Comparison of ENCODE assay signal across 1 cellular context in the genomic region with DNA sequence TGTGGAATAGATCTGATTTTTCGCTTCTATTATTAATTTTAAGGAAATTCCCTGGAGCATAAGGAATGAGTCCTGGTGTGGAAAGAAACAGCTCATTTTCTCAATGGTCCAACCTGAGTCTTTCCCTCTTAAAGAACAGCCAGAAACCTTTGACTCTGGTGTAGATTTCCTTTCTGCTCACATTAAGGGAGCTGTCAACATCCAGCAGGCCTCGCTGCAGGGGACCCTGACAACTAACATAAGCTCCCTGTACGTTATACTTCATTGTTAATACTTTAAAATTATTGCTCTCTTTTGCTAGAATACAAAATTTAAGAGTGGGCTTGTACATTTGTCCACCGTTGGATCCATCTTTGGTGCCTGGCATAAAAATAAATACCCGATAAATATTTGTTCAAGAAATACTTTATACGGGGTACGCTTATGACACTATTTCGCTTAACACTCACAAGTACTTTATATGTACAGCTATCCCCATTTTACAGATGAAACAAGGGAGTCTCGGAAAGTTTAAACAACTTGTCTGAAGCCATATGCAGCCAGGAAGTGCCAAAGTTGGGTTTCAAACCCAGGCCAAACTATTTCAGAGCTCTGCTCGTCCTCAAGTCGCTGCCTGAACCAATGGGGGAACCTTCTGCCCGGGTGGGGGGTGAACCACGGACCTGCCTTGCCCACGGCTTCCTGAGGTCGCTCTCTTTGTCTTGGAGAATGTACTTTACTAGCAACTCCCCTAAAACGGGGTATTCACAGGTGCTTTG.
A peak's percentile ranks its signal among the peaks of the same experiment; 100 is the strongest.
TF ChIP-seq lines count a peak whose summit lies in the region.

No MANE protein-coding gene starts in this region.

TF ChIP-seq in K562, 482 proteins besides CTCF, POLR2A, EP300 and RAD21 (continued from another document and continues in another):
- TF ChIP-seq, protein P1, sequence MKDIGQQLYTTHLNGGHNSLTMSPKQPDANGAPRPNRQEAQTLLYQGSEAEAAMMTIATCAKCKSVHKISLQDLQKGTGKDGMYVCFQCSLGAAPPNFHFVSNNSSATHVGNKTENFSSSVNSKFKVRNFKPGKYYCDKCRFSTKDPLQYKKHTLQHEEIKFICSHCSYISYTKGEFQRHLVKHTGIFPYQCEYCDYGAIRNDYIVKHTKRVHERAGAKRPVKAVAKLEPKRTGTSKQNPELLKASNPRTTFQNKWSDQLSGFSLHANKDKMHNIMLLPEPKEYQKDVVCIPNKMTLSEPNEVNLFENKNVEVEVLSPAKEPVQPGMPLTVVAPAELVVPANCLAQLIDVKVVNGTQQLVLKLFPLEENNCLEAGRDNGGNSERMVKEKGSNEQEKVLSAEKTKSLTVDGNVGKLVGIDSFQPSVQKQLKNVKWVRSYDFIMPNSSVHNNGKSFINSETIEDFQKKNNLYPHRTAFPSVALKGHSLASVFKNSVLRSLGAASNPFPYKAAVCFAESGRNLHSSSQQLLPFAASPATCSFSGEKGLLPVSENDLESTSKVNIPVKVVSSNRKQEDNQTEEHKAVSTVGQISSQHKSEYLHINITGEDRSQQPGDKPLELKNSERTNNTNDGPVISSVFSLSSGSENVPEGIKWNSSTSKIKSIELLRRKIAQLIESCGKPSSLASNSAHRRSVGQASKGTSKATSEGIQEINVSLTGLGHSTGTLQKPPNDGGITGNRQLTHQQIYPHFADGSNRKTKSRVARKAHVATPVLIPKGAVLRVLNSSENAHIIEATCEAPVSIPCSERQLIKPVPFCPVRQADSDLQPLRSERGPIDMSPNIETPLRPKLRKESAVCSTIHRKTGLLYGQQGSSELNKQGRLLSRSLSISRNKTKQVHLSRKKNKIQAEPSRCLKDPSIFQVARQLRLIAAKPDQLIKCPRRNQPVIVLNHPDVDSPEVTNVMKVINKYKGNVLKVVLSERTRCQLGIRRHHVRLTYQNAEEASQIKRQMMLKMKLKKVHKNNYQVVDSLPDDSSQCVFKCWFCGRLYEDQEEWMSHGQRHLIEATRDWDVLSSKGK (CRISPR knock-in tag; IDR thresholded peaks at IDR 0.05), result no peak
- TF ChIP-seq RBM22 (IDR thresholded peaks at IDR 0.05; ENCODE audit: low read depth, low read length, poor library complexity, severe bottlenecking) (no peak), ZNF586 (CRISPR knock-in tag; conservative IDR thresholded peaks at IDR 0.05) (no peak), ZNF174 (CRISPR knock-in tag; IDR thresholded peaks at IDR 0.05) (no peak), YY1 (IDR thresholded peaks at IDR 0.05; ENCODE audit: borderline replicate concordance in 1 of 3, control insufficient read depth in 1 of 3, extremely low read depth in 1 of 3, insufficient read depth in 3 of 3, insufficient read length in 1 of 3, insufficient replicate concordance in 2 of 3, low read depth in 1 of 3, low read length in 2 of 3) (peak in 1 of 3 experiments; percentile 56), PYGO2 (tag; IDR thresholded peaks at IDR 0.05) (no peak), CC2D1A (IDR thresholded peaks at IDR 0.05) (no peak), GABPA (tag; conservative IDR thresholded peaks at IDR 0.05; ENCODE audit: low read depth) (0 out of 2 replicates have a peak, but pooled peaks have one; percentile 20), CHD1 (IDR thresholded peaks at IDR 0.05; ENCODE audit: low read length) (peak; percentile 40), SMAD1 (IDR thresholded peaks at IDR 0.05; ENCODE audit: low read depth, low read length, partially characterized antibody) (peak; percentile 9), RBM25 (IDR thresholded peaks at IDR 0.05; ENCODE audit: low read depth, low read length, severe bottlenecking) (peak; percentile 56), ADNP (tag; IDR thresholded peaks at IDR 0.05) (peak; percentile 63; the same call in 1 of the 2 replicates), SP2 (IDR thresholded peaks at IDR 0.05; ENCODE audit: extremely low read depth, low read depth, low read length, poor library complexity, severe bottlenecking) (no peak), MTA3 (IDR thresholded peaks at IDR 0.05; ENCODE audit: borderline replicate concordance) (0 out of 2 replicates have a peak, but pooled peaks have one; percentile 15), TAF7 (tag; IDR thresholded peaks at IDR 0.05) (no peak), ZNF24 (IDR thresholded peaks at IDR 0.05) (no peak), TEAD2 (tag; IDR thresholded peaks at IDR 0.05) (no peak), ZSCAN29 (IDR thresholded peaks at IDR 0.05) (no peak), ZNF785 (CRISPR knock-in tag; IDR thresholded peaks at IDR 0.05) (no peak), CAMTA2 (CRISPR knock-in tag; conservative IDR thresholded peaks at IDR 0.05) (no peak), NCOA4 (IDR thresholded peaks at IDR 0.05; ENCODE audit: partially characterized antibody) (no peak), KDM1A (IDR thresholded peaks at IDR 0.05) (0 out of 4 replicates have a peak, but pooled peaks of 1 of the 2 experiments have one; percentile 12), SIN3A (IDR thresholded peaks at IDR 0.05; ENCODE audit: borderline replicate concordance in 2 of 2, control insufficient read depth in 1 of 2, low read depth in 2 of 2, low read length in 2 of 2) (0 out of 4 replicates have a peak, but pooled peaks of 1 of the 2 experiments have one; percentile 17), CEBPB (tag; IDR thresholded peaks at IDR 0.05) (no peak), ZC3H8 (IDR thresholded peaks at IDR 0.05) (no peak), ZNF354B (CRISPR knock-in tag; IDR thresholded peaks at IDR 0.05) (no peak), CREM (IDR thresholded peaks at IDR 0.05; ENCODE audit: low read depth) (no peak), JUND (IDR thresholded peaks at IDR 0.05; ENCODE audit: borderline replicate concordance, low read depth, low read length) (no peak), JUND (tag; IDR thresholded peaks at IDR 0.05; ENCODE audit: borderline replicate concordance, low read depth, low read length) (no peak), SPI1 (IDR thresholded peaks at IDR 0.05; ENCODE audit: borderline replicate concordance, low read depth, low read length) (no peak), HDAC8 (tag; IDR thresholded peaks at IDR 0.05) (no peak), CBX2 (IDR thresholded peaks at IDR 0.05; ENCODE audit: insufficient read depth, low read length, poor library complexity, severe bottlenecking) (no peak)
- TF ChIP-seq, protein P2, sequence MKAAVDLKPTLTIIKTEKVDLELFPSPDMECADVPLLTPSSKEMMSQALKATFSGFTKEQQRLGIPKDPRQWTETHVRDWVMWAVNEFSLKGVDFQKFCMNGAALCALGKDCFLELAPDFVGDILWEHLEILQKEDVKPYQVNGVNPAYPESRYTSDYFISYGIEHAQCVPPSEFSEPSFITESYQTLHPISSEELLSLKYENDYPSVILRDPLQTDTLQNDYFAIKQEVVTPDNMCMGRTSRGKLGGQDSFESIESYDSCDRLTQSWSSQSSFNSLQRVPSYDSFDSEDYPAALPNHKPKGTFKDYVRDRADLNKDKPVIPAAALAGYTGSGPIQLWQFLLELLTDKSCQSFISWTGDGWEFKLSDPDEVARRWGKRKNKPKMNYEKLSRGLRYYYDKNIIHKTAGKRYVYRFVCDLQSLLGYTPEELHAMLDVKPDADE (conservative IDR thresholded peaks at IDR 0.05; ENCODE audit: control insufficient read depth, low read depth, low read length), result no peak
- TF ChIP-seq, protein P3, sequence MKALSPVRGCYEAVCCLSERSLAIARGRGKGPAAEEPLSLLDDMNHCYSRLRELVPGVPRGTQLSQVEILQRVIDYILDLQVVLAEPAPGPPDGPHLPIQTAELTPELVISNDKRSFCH (CRISPR knock-in tag; IDR thresholded peaks at IDR 0.05), result no peak
- TF ChIP-seq, protein P3 (tag; IDR thresholded peaks at IDR 0.05), result no peak
- TF ChIP-seq, protein P4, sequence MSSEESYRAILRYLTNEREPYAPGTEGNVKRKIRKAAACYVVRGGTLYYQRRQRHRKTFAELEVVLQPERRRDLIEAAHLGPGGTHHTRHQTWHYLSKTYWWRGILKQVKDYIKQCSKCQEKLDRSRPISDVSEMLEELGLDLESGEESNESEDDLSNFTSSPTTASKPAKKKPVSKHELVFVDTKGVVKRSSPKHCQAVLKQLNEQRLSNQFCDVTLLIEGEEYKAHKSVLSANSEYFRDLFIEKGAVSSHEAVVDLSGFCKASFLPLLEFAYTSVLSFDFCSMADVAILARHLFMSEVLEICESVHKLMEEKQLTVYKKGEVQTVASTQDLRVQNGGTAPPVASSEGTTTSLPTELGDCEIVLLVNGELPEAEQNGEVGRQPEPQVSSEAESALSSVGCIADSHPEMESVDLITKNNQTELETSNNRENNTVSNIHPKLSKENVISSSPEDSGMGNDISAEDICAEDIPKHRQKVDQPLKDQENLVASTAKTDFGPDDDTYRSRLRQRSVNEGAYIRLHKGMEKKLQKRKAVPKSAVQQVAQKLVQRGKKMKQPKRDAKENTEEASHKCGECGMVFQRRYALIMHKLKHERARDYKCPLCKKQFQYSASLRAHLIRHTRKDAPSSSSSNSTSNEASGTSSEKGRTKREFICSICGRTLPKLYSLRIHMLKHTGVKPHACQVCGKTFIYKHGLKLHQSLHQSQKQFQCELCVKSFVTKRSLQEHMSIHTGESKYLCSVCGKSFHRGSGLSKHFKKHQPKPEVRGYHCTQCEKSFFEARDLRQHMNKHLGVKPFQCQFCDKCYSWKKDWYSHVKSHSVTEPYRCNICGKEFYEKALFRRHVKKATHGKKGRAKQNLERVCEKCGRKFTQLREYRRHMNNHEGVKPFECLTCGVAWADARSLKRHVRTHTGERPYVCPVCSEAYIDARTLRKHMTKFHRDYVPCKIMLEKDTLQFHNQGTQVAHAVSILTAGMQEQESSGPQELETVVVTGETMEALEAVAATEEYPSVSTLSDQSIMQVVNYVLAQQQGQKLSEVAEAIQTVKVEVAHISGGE (CRISPR knock-in tag; IDR thresholded peaks at IDR 0.05), result peak in 1 of 3 experiments; percentile 49; a peak in 1 of 6 replicates
- TF ChIP-seq, protein P5, sequence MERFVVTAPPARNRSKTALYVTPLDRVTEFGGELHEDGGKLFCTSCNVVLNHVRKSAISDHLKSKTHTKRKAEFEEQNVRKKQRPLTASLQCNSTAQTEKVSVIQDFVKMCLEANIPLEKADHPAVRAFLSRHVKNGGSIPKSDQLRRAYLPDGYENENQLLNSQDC (CRISPR knock-in tag; IDR thresholded peaks at IDR 0.05), result no peak
- TF ChIP-seq, protein P6, sequence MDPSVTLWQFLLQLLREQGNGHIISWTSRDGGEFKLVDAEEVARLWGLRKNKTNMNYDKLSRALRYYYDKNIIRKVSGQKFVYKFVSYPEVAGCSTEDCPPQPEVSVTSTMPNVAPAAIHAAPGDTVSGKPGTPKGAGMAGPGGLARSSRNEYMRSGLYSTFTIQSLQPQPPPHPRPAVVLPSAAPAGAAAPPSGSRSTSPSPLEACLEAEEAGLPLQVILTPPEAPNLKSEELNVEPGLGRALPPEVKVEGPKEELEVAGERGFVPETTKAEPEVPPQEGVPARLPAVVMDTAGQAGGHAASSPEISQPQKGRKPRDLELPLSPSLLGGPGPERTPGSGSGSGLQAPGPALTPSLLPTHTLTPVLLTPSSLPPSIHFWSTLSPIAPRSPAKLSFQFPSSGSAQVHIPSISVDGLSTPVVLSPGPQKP (CRISPR knock-in tag; IDR thresholded peaks at IDR 0.05), result no peak
- TF ChIP-seq, protein P7, sequence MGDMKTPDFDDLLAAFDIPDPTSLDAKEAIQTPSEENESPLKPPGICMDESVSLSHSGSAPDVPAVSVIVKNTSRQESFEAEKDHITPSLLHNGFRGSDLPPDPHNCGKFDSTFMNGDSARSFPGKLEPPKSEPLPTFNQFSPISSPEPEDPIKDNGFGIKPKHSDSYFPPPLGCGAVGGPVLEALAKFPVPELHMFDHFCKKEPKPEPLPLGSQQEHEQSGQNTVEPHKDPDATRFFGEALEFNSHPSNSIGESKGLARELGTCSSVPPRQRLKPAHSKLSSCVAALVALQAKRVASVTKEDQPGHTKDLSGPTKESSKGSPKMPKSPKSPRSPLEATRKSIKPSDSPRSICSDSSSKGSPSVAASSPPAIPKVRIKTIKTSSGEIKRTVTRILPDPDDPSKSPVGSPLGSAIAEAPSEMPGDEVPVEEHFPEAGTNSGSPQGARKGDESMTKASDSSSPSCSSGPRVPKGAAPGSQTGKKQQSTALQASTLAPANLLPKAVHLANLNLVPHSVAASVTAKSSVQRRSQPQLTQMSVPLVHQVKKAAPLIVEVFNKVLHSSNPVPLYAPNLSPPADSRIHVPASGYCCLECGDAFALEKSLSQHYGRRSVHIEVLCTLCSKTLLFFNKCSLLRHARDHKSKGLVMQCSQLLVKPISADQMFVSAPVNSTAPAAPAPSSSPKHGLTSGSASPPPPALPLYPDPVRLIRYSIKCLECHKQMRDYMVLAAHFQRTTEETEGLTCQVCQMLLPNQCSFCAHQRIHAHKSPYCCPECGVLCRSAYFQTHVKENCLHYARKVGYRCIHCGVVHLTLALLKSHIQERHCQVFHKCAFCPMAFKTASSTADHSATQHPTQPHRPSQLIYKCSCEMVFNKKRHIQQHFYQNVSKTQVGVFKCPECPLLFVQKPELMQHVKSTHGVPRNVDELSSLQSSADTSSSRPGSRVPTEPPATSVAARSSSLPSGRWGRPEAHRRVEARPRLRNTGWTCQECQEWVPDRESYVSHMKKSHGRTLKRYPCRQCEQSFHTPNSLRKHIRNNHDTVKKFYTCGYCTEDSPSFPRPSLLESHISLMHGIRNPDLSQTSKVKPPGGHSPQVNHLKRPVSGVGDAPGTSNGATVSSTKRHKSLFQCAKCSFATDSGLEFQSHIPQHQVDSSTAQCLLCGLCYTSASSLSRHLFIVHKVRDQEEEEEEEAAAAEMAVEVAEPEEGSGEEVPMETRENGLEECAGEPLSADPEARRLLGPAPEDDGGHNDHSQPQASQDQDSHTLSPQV (IDR thresholded peaks at IDR 0.05), result no peak
- TF ChIP-seq, protein P8, sequence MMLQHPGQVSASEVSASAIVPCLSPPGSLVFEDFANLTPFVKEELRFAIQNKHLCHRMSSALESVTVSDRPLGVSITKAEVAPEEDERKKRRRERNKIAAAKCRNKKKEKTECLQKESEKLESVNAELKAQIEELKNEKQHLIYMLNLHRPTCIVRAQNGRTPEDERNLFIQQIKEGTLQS (IDR thresholded peaks at IDR 0.05), result no peak
- TF ChIP-seq, protein P8 (CRISPR knock-in tag; conservative IDR thresholded peaks at IDR 0.05), result no peak
- TF ChIP-seq, protein P9, sequence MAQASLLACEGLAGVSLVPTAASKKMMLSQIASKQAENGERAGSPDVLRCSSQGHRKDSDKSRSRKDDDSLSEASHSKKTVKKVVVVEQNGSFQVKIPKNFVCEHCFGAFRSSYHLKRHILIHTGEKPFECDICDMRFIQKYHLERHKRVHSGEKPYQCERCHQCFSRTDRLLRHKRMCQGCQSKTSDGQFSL (CRISPR knock-in tag; IDR thresholded peaks at IDR 0.05), result peak; percentile 57; the same call in 1 of the 2 replicates
- TF ChIP-seq, protein P9 (tag; IDR thresholded peaks at IDR 0.05), result peak in 1 of 2 experiments; percentile 56; a peak in 2 of 4 replicates
